In genomic region chr5:109718632-109719031, GRCh38 we compare ENCODE assay signal across 24 cellular contexts.
"Had no signal": no experiment of that assay in that cellular context is flagged by ENCODE, and none has a peak within 500 bp of the region (broad histone marks: within the 10 kb centered on the region; RNA-seq: fewer than 3 reads in every experiment).

No MANE protein-coding gene starts in this region.

- H3K4me3 Mint-ChIP-seq: activated CD4-positive, alpha-beta memory T cell treated with anti-CD3 and anti-CD28 coated beads for 36 hours; activated naive CD8-positive, alpha-beta T cell treated with anti-CD3 and anti-CD28 coated beads, Interleukin-2, amount 10 ng/mL, durations not matched to agents 7 days and 5 days; activated T-helper 17 cell treated with anti-CD3 and anti-CD28 coated beads, Interleukin-2, amount 50 U/mL, for 72 hours; T-helper 2 cell treated with Interferon-gamma antibody and Interleukin-4, amounts not matched to agents 5 μg/mL and 100 μg/mL, for 36 hours; WTC11 had no signal

- H3K9me3 Mint-ChIP-seq: activated CD4-positive, alpha-beta memory T cell treated with anti-CD3 and anti-CD28 coated beads for 36 hours; activated naive CD8-positive, alpha-beta T cell treated with anti-CD3 and anti-CD28 coated beads, Interleukin-2, amount 10 ng/mL, durations not matched to agents 7 days and 5 days; activated T-helper 17 cell treated with anti-CD3 and anti-CD28 coated beads, Interleukin-2, amount 50 U/mL, for 72 hours; T-helper 2 cell treated with Interferon-gamma antibody and Interleukin-4, amounts not matched to agents 5 μg/mL and 100 μg/mL, for 36 hours; WTC11 had no signal

- DNase-seq: activated CD4-positive, alpha-beta memory T cell treated with anti-CD3 and anti-CD28 coated beads for 36 hours; activated CD4-positive, alpha-beta T cell treated with anti-CD3 and anti-CD28 coated beads for 48 hours; activated CD4-positive, CD25-positive, alpha-beta regulatory T cell treated with anti-CD3 and anti-CD28 coated beads, Interleukin-2, amount 50 U/mL, for 72 hours; activated CD8-positive, alpha-beta memory T cell treated with anti-CD3 and anti-CD28 coated beads for 24 hours; activated naive CD4-positive, alpha-beta T cell treated with anti-CD3 and anti-CD28 coated beads, Interleukin-2, amount 50 U/mL, for 16 hours; activated naive CD8-positive, alpha-beta T cell treated with anti-CD3 and anti-CD28 coated beads, Interleukin-2, amount 10 ng/mL, durations not matched to agents 7 days and 5 days; activated T-cell treated with anti-CD3 and anti-CD28 coated beads, Interleukin-2, amount 50 U/mL, for 48 hours; adrenal gland; aorta; central memory CD4-positive, alpha-beta T cell; Kasumi-1; KBM-7; NCI-H1048; NCI-H146; NCI-H187 treated with DMSO at 0.1 percent for 48 hours; NCI-H2081 treated with DMSO at 0.1 percent for 48 hours; NCI-H446; NCI-H524; Peyer's patch; Right ventricle myocardium superior; SW 1271 had no signal

- H3K4me1 Mint-ChIP-seq: activated T-helper 17 cell treated with anti-CD3 and anti-CD28 coated beads, Interleukin-2, amount 50 U/mL, for 72 hours had no signal

- H3K27me3 Mint-ChIP-seq: activated CD4-positive, alpha-beta memory T cell treated with anti-CD3 and anti-CD28 coated beads for 36 hours; activated naive CD8-positive, alpha-beta T cell treated with anti-CD3 and anti-CD28 coated beads, Interleukin-2, amount 10 ng/mL, durations not matched to agents 7 days and 5 days; activated T-helper 17 cell treated with anti-CD3 and anti-CD28 coated beads, Interleukin-2, amount 50 U/mL, for 72 hours had no signal

- H3K27ac Mint-ChIP-seq: activated CD4-positive, alpha-beta memory T cell treated with anti-CD3 and anti-CD28 coated beads for 36 hours; activated naive CD8-positive, alpha-beta T cell treated with anti-CD3 and anti-CD28 coated beads, Interleukin-2, amount 10 ng/mL, durations not matched to agents 7 days and 5 days; activated T-helper 17 cell treated with anti-CD3 and anti-CD28 coated beads, Interleukin-2, amount 50 U/mL, for 72 hours; T-helper 2 cell treated with Interferon-gamma antibody and Interleukin-4, amounts not matched to agents 5 μg/mL and 100 μg/mL, for 36 hours; WTC11 had no signal
